8 cellular contexts compared by ENCODE assay signal in genomic region chr16:29469660-29470059, GRCh38. TPM values are rescaled to one million over a fixed set of nuclear protein-coding genes. Genes with fewer than 3 reads are reported as not detected.
DNase-seq lines count a peak whose midpoint lies in the region; ATAC-seq and TF ChIP-seq lines count a peak whose summit lies in the region.
"Not testable (repeated sequence)": the region's sequence is repeated elsewhere in the genome, so short reads cannot be mapped to it uniquely, and the experiment has no call there.

No MANE protein-coding gene starts in this region.

- not testable (repeated sequence) for H3K9me3 Mint-ChIP-seq in activated CD8-positive, alpha-beta memory T cell treated with anti-CD3 and anti-CD28 coated beads, Interleukin-2, amount 10 ng/mL, durations not matched to agents 7 days and 5 days (ENCODE audit: low read depth)

- H3K9ac ChIP-seq in DND-41 (ENCODE audit: low read depth, low read length): not testable (repeated sequence)

- WGBS in adrenal gland, 4 donors: 32 to 46% (median 42%) methylated on average over 2 to 5 of the region's 6 CpGs
- WGBS in spleen, 5 donors: 18 to 33% (median 26%) methylated on average over 3 to 5 of the region's 6 CpGs
- WGBS in suprapubic skin: no CpG with 5 or more reads among the region's 6 CpGs

- not testable (repeated sequence) for H3K4me3 ChIP-seq in DND-41 (ENCODE audit: low read depth in 1 of 2, low read length in 2 of 2); adrenal gland; mucosa of descending colon
- H3K4me3 ChIP-seq in spleen: peak overlapping the region in 3 of 8 donors; percentile 12 to 49 (median 22)
- H3K4me3 ChIP-seq in suprapubic skin: peak overlapping the region; percentile 18

- not testable (repeated sequence) for H3K79me2 ChIP-seq in DND-41 (ENCODE audit: insufficient read depth, low read length)

- not testable (repeated sequence) for H3K9me3 ChIP-seq in DND-41 (ENCODE audit: insufficient read depth, low read length, severe bottlenecking); adrenal gland (replicated peaks in 1 of 3); mucosa of descending colon; spleen; suprapubic skin

- not testable (repeated sequence) for H3K4me1 Mint-ChIP-seq in activated CD8-positive, alpha-beta memory T cell treated with anti-CD3 and anti-CD28 coated beads, Interleukin-2, amount 10 ng/mL, durations not matched to agents 7 days and 5 days

- CTCF ChIA-PET in activated CD8-positive, alpha-beta memory T cell treated with anti-CD3 and anti-CD28 coated beads, Interleukin-2, amount 10 ng/mL, durations not matched to agents 7 days and 5 days (lab: Charles Lee): not testable (repeated sequence)

- H3K27ac Mint-ChIP-seq in activated CD8-positive, alpha-beta memory T cell treated with anti-CD3 and anti-CD28 coated beads, Interleukin-2, amount 10 ng/mL, durations not matched to agents 7 days and 5 days: peak overlapping the region; percentile 49

- not testable (repeated sequence) for TF ChIP-seq POLR2A in adrenal gland (IDR thresholded peaks at IDR 0.05); spleen (IDR thresholded peaks at IDR 0.05); suprapubic skin (IDR thresholded peaks at IDR 0.05)

- H3K4me2 ChIP-seq in DND-41 (ENCODE audit: insufficient read depth, low read length): peak overlapping the region; percentile 41; the same call in 1 of the 2 replicates

- not testable (repeated sequence) for H3K27me3 ChIP-seq in DND-41 (ENCODE audit: insufficient read depth, low read length, poor library complexity); adrenal gland; spleen (replicated peaks in 1 of 7); suprapubic skin

- TF ChIP-seq CTCF in DND-41 (IDR thresholded peaks at IDR 0.05; ENCODE audit: borderline replicate concordance, extremely low read depth, low read length, poor library complexity, severe bottlenecking); adrenal gland (IDR thresholded peaks at IDR 0.05); mucosa of descending colon (IDR thresholded peaks at IDR 0.05); spleen (IDR thresholded peaks at IDR 0.05 in 8 of 11, conservative IDR thresholded peaks at IDR 0.05 in 3 of 11); suprapubic skin (IDR thresholded peaks at IDR 0.05): not testable (repeated sequence)

- intact Hi-C loops in adrenal gland (cut with DNase I); head of caudate nucleus (cut with DNase I); mucosa of descending colon (cut with DNase I, micrococcal nuclease); spleen (cut with DNase I; ENCODE audit: low total_unique reads): not testable (repeated sequence)

- H2AFZ ChIP-seq in DND-41 (ENCODE audit: low read depth, low read length): peak overlapping the region; percentile 58; the same call in 1 of the 2 replicates

- not testable (repeated sequence) for TF ChIP-seq EP300 in suprapubic skin (IDR thresholded peaks at IDR 0.05)

- H3K27ac ChIP-seq in DND-41 (ENCODE audit: low read length); adrenal gland: not testable (repeated sequence)
- H3K27ac ChIP-seq in spleen (peak overlapping the region in 6 of 8 donors; percentile 59 to 83 (median 73)), suprapubic skin (peak overlapping the region; percentile 38)

- H3K36me3 ChIP-seq in DND-41 (ENCODE audit: insufficient read depth, low read length); adrenal gland (replicated peaks in 1 of 2); mucosa of descending colon (ENCODE audit: low read depth); spleen; suprapubic skin: not testable (repeated sequence)

- H3K27me3 Mint-ChIP-seq in activated CD8-positive, alpha-beta memory T cell treated with anti-CD3 and anti-CD28 coated beads, Interleukin-2, amount 10 ng/mL, durations not matched to agents 7 days and 5 days: not testable (repeated sequence)

- peak overlapping the region; percentile 43 for H3K4me3 Mint-ChIP-seq in activated CD8-positive, alpha-beta memory T cell treated with anti-CD3 and anti-CD28 coated beads, Interleukin-2, amount 10 ng/mL, durations not matched to agents 7 days and 5 days

- ATAC-seq in DND-41 (ENCODE audit: insufficient read depth, low read depth) (peak; percentile 96), mucosa of descending colon (peak; percentile 77)
- peak; percentile 71 for ATAC-seq in activated CD8-positive, alpha-beta memory T cell treated with anti-CD3 and anti-CD28 coated beads, Interleukin-2, amount 10 ng/mL, durations not matched to agents 7 days and 5 days

- not testable (repeated sequence) for H3K4me1 ChIP-seq in DND-41 (ENCODE audit: insufficient read depth, low read length); adrenal gland (replicated peaks in 1 of 2); mucosa of descending colon (ENCODE audit: low read depth); spleen; suprapubic skin

- not testable (repeated sequence) for H4K20me1 ChIP-seq in DND-41 (ENCODE audit: insufficient read depth, low read length)

- H3K36me3 Mint-ChIP-seq in activated CD8-positive, alpha-beta memory T cell treated with anti-CD3 and anti-CD28 coated beads, Interleukin-2, amount 10 ng/mL, durations not matched to agents 7 days and 5 days: not testable (repeated sequence)

- DNase-seq in DND-41 (peak; percentile 81), T-helper 1 cell (peak in 3 of 5 donors; percentile 32 to 44 (median 38)), adrenal gland (peak; percentile 20 to 72 (median 38)), head of caudate nucleus (peak in 40 of 42 donors; percentile 0 to 59 (median 17)), mucosa of descending colon (peak; percentile 68 to 83 (median 80)), spleen (peak; percentile 74), suprapubic skin (ENCODE audit: low spot score in 2 of 2) (peak; percentile 78 to 90)
- peak; percentile 62 for DNase-seq in activated CD8-positive, alpha-beta memory T cell treated with anti-CD3 and anti-CD28 coated beads, Interleukin-2, amount 10 ng/mL, durations not matched to agents 7 days and 5 days

RNA-seq across cellular contexts. Expression of gene SULT1A4, which starts 9.9 kb away (rescaled TPM):
- 1 to 10 TPM; 1.4 to 2.2 TPM for total RNA-seq in activated CD8-positive, alpha-beta memory T cell treated with anti-CD3 and anti-CD28 coated beads, Interleukin-2, amount 10 ng/mL, durations not matched to agents 7 days and 5 days
- total RNA-seq in adrenal gland (1 to 10 TPM in 7 of 8 donors, not detected in 1; 1.1 to 9.2 (median 4.2) TPM), mucosa of descending colon (10 to 100 TPM; 13.1 to 43.2 (median 39.6) TPM), spleen (10 to 100 TPM in 5 of 7 donors, 1 to 10 TPM in 2; 5.3 to 35.3 (median 16.3) TPM), suprapubic skin (10 to 100 TPM in 1 of 4 donors, 1 to 10 TPM in 3; 5.0 to 11.0 (median 9.0) TPM)
- polyA plus RNA-seq in adrenal gland (10 to 100 TPM in 1 of 3 donors, 1 to 10 TPM in 2; 3.5 to 20.1 (median 6.1) TPM), spleen (10 to 100 TPM; 13.4 to 65.6 (median 27.0) TPM)

RNA-seq across cellular contexts. Expression of gene SLX1B, which starts 15.3 kb away (rescaled TPM):
- total RNA-seq in activated CD8-positive, alpha-beta memory T cell treated with anti-CD3 and anti-CD28 coated beads, Interleukin-2, amount 10 ng/mL, durations not matched to agents 7 days and 5 days: 10 to 100 TPM; 34.9 to 51.6 TPM
- total RNA-seq in adrenal gland (10 to 100 TPM in 7 of 8 donors, 1 to 10 TPM in 1; 2.1 to 45.7 (median 26.3) TPM), mucosa of descending colon (10 to 100 TPM; 14.1 to 88.0 (median 37.2) TPM), spleen (10 to 100 TPM in 6 of 7 donors, 1 to 10 TPM in 1; 8.3 to 59.7 (median 28.1) TPM), suprapubic skin (10 to 100 TPM; 14.3 to 41.9 (median 30.7) TPM)
- polyA plus RNA-seq in adrenal gland (10 to 100 TPM; 10.4 to 41.1 (median 19.3) TPM), spleen (10 to 100 TPM; 13.1 to 25.4 (median 25.1) TPM)

RNA-seq across cellular contexts. Expression of gene BOLA2, which starts 15.5 kb away (rescaled TPM):
- 10 to 100 TPM; 11.0 to 12.3 TPM for total RNA-seq in activated CD8-positive, alpha-beta memory T cell treated with anti-CD3 and anti-CD28 coated beads, Interleukin-2, amount 10 ng/mL, durations not matched to agents 7 days and 5 days
- 10 to 100 TPM in 1 of 8 donors, 1 to 10 TPM in 7; 3.2 to 30.7 (median 8.4) TPM for total RNA-seq in adrenal gland
- 10 to 100 TPM; 14.0 to 29.8 (median 24.4) TPM for polyA plus RNA-seq in adrenal gland
- 10 to 100 TPM in 2 of 3 donors, 1 to 10 TPM in 1; 4.6 to 11.3 (median 10.1) TPM for total RNA-seq in mucosa of descending colon
- total RNA-seq in spleen: 10 to 100 TPM in 4 of 7 donors, 1 to 10 TPM in 3; 6.5 to 25.1 (median 11.3) TPM
- 10 to 100 TPM; 27.8 to 43.9 (median 29.0) TPM for polyA plus RNA-seq in spleen
- total RNA-seq in suprapubic skin: 10 to 100 TPM; 11.3 to 24.0 (median 16.9) TPM

RNA-seq across cellular contexts. Expression of gene NPIPB12, which starts 36.5 kb away (rescaled TPM):
- 100 to 1,000 TPM in 1 of 2 experiments, 10 to 100 TPM in 1; 95.3 to 139 TPM for total RNA-seq in activated CD8-positive, alpha-beta memory T cell treated with anti-CD3 and anti-CD28 coated beads, Interleukin-2, amount 10 ng/mL, durations not matched to agents 7 days and 5 days
- total RNA-seq in adrenal gland (10 to 100 TPM in 7 of 8 donors, 1 to 10 TPM in 1; 6.7 to 43.3 (median 28.5) TPM), mucosa of descending colon (100 to 1,000 TPM in 2 of 3 donors, 10 to 100 TPM in 1; 56.8 to 107 (median 103) TPM), spleen (100 to 1,000 TPM in 5 of 7 donors, 10 to 100 TPM in 2; 61.8 to 142 (median 130) TPM), suprapubic skin (100 to 1,000 TPM in 2 of 4 donors, 10 to 100 TPM in 2; 29.3 to 311 (median 86.3) TPM)
- polyA plus RNA-seq in adrenal gland (100 to 1,000 TPM in 2 of 3 donors, 1 to 10 TPM in 1; 6.4 to 569 (median 272) TPM), spleen (100 to 1,000 TPM in 1 of 3 donors, 10 to 100 TPM in 2; 49.1 to 115 (median 56.6) TPM)

Comparison
In these comparisons a context has a peak if more than half of its experiments do, and no peak if none do; other contexts are left out.
1. DNase-seq: peak in every context shown above with its lines; median percentile 84 in suprapubic skin; 81 in DND-41; 80 in mucosa of descending colon; 74 in spleen; 62 in activated CD8-positive, alpha-beta memory T cell treated with anti-CD3 and anti-CD28 coated beads, Interleukin-2, amount 10 ng/mL, durations not matched to agents 7 days and 5 days; 38 in T-helper 1 cell; 38 in adrenal gland; 17 in head of caudate nucleus.